20 cellular contexts compared by ENCODE assay signal in genomic region chr2:195495966-195496365, GRCh38.
"Had no signal": no experiment of that assay in that cellular context is flagged by ENCODE, and none has a peak within 500 bp of the region (broad histone marks: within the 10 kb centered on the region; RNA-seq: fewer than 3 reads in every experiment).

No MANE protein-coding gene starts in this region.

- H3K27ac ChIP-seq: adrenal gland, PC-9 had no signal

- H3K9me3 Mint-ChIP-seq: activated B cell treated with CpG ODN at 0.5 μM for 24 hours had no signal

- H3K4me3 ChIP-seq: adrenal gland, PC-9 had no signal

- H3K4me3 Mint-ChIP-seq: activated B cell treated with CpG ODN at 0.5 μM for 24 hours; activated CD4-positive, alpha-beta T cell treated with anti-CD3 and anti-CD28 coated beads, Interleukin-2, amount 10 ng/mL, durations not matched to agents 24 days and 14 days; activated naive CD8-positive, alpha-beta T cell treated with anti-CD3 and anti-CD28 coated beads, Interleukin-2, amount 10 ng/mL, durations not matched to agents 7 days and 5 days; T-helper 1 cell treated with Interleukin-12 subunit alpha and Interleukin-12 subunit beta and Interleukin-4 antibody, amounts not matched to agents 30 μg/mL and 1 μg/mL, for 36 hours had no signal

- H3K27ac Mint-ChIP-seq: activated B cell treated with CpG ODN at 0.5 μM for 24 hours; activated CD4-positive, alpha-beta T cell treated with anti-CD3 and anti-CD28 coated beads, Interleukin-2, amount 10 ng/mL, durations not matched to agents 24 days and 14 days; activated naive CD8-positive, alpha-beta T cell treated with anti-CD3 and anti-CD28 coated beads, Interleukin-2, amount 10 ng/mL, durations not matched to agents 7 days and 5 days had no signal

- H3K36me3 ChIP-seq: adrenal gland had no signal

- H2AFZ ChIP-seq: PC-9 had no signal

- H3K4me1 ChIP-seq: adrenal gland had no signal

- H3K27me3 ChIP-seq: adrenal gland had no signal

- H3K27me3 Mint-ChIP-seq: activated B cell treated with CpG ODN at 0.5 μM for 24 hours; activated CD4-positive, alpha-beta T cell treated with anti-CD3 and anti-CD28 coated beads, Interleukin-2, amount 10 ng/mL, durations not matched to agents 24 days and 14 days had no signal

- DNase-seq: activated B cell treated with CpG ODN at 0.5 μM for 24 hours; activated CD4-positive, alpha-beta T cell treated with anti-CD3 and anti-CD28 coated beads for 1 hour; activated CD4-positive, alpha-beta T cell treated with anti-CD3 and anti-CD28 coated beads, Interleukin-2, amount 10 ng/mL, durations not matched to agents 24 days and 14 days; activated CD4-positive, alpha-beta T cell treated with anti-CD3 and anti-CD28 coated beads, Interleukin-2, amount 50 U/mL, for 48 hours; activated naive CD4-positive, alpha-beta T cell treated with anti-CD3 and anti-CD28 coated beads, Interleukin-2, amount 50 U/mL, for 16 hours; activated naive CD8-positive, alpha-beta T cell treated with anti-CD3 and anti-CD28 coated beads, Interleukin-2, amount 10 ng/mL, durations not matched to agents 7 days and 5 days; adrenal gland; anterior cingulate cortex; caudate nucleus; Kasumi-1; NCI-H1048; NCI-H146; NCI-H187 treated with DMSO at 0.1 percent for 48 hours; NCI-H2081 treated with DMSO at 0.1 percent for 48 hours; NCI-H446; NCI-H524; PC-9; SHP77 treated with DMSO at 0.1 percent for 48 hours; T1000 had no signal

- H3K4me2 ChIP-seq: PC-9 had no signal

- H3K9me3 ChIP-seq: adrenal gland had no signal
